8 cellular contexts compared by ENCODE assay signal in genomic region chr1:162498442-162498785, GRCh38. TPM values are rescaled to one million over a fixed set of nuclear protein-coding genes. Genes with fewer than 3 reads are reported as not detected.
DNase-seq lines count a peak whose midpoint lies in the region; ATAC-seq and TF ChIP-seq lines count a peak whose summit lies in the region.

No MANE protein-coding gene starts in this region.

- H3K4me1 ChIP-seq in hepatocyte (ENCODE audit: insufficient read depth) (no peaks in the 10 kb centered on the region), spleen (peaks cover 16 to 58% (median 42%) of the 10 kb centered on the region in 6 donors)

- peak overlapping the region; percentile 97 for H2AFZ ChIP-seq in hepatocyte

- H3K9me2 ChIP-seq in hepatocyte (replicated peaks; ENCODE audit: insufficient read depth), result no peaks in the 10 kb centered on the region

- H3K4me2 ChIP-seq in hepatocyte, result peak overlapping the region; percentile 82

- H3K4me3 ChIP-seq in WI38 (ENCODE audit: low read depth, low read length), result peak overlapping the region; percentile 80
- peak overlapping the region; percentile 86 for H3K4me3 ChIP-seq in hepatocyte
- peak overlapping the region; percentile 83 to 99 (median 94) for H3K4me3 ChIP-seq in spleen

- WGBS in hepatocyte (ENCODE audit: low lambda C conversion rate, missing lambda C conversion rate), result 6% methylated on average over 7 of the region's 7 CpGs
- 1 to 2% (median 1%) methylated on average over 7 of the region's 7 CpGs for WGBS in spleen, 5 donors

- peaks cover 51% of the 10 kb centered on the region for H3K79me2 ChIP-seq in hepatocyte

- peaks cover 17% of the 10 kb centered on the region for H4K20me1 ChIP-seq in hepatocyte (ENCODE audit: insufficient read depth, poor library complexity, severe bottlenecking)

- no peak for TF ChIP-seq POLR2A in spleen (IDR thresholded peaks at IDR 0.05)

- TF ChIP-seq CTCF in WI38 (IDR thresholded peaks at IDR 0.05; ENCODE audit: low read depth, low read length) (no peak), hepatocyte (IDR thresholded peaks at IDR 0.05; ENCODE audit: poor library complexity) (no peak), spleen (IDR thresholded peaks at IDR 0.05 in 8 of 11, conservative IDR thresholded peaks at IDR 0.05 in 3 of 11) (no peak)

- intact Hi-C loops in spleen (cut with DNase I; ENCODE audit: low total_unique reads), result no loop called here

- H3K9me3 ChIP-seq in hepatocyte (ENCODE audit: low read depth) (no peaks in the 10 kb centered on the region), spleen (no peaks in the 10 kb centered on the region)

- H3K27me3 ChIP-seq in hepatocyte (no peaks in the 10 kb centered on the region), spleen (replicated peaks in 1 of 7) (no peaks in the 10 kb centered on the region)

- ATAC-seq in GM19025 (IDR thresholded peaks at IDR 0.05; ENCODE audit: low read depth, unreplicated experiment) (peak; percentile 10), HG03342 (IDR thresholded peaks at IDR 0.05; ENCODE audit: unreplicated experiment) (peak; percentile 25)

- DNase-seq in AG08396 (ENCODE audit: low spot score) (peak; percentile 8), hepatocyte (ENCODE audit: low spot score) (peak; percentile 5), spleen (no peak), AG20443 (ENCODE audit: low spot score) (no peak)
- no peak for DNase-seq in activated CD4-positive, alpha-beta T cell treated with anti-CD3 and anti-CD28 coated beads, Interleukin-2, amount 50 U/mL, for 1 hour

- H3K27ac ChIP-seq in hepatocyte, result peak overlapping the region; percentile 97
- H3K27ac ChIP-seq in spleen, result peak overlapping the region; percentile 96 to 98 (median 97)

- H3K36me3 ChIP-seq in hepatocyte (replicated peaks; ENCODE audit: insufficient read depth, low read depth), result no peaks in the 10 kb centered on the region
- peaks cover 0 to 38% (median 33%) of the 10 kb centered on the region in 6 donors for H3K36me3 ChIP-seq in spleen

RNA-seq across cellular contexts. Expression of gene UHMK1, which starts 0.8 kb away (rescaled TPM):
- total RNA-seq in hepatocyte, result 54.6 and 55.4 TPM in 2 replicates
- polyA plus RNA-seq in hepatocyte, result 8.0 and 11.3 TPM in 2 replicates
- 10 to 100 TPM; 54.0 to 77.6 (median 65.5) TPM for total RNA-seq in spleen
- polyA plus RNA-seq in spleen, result 10 to 100 TPM; 14.8 to 23.8 (median 17.3) TPM

Comparison
In these comparisons a context has a peak if more than half of its experiments do, and no peak if none do; other contexts are left out.
1. DNase-seq: peak in AG08396 (single experiment) and hepatocyte (single experiment); none in spleen (single experiment), AG20443 (single experiment) and activated CD4-positive, alpha-beta T cell treated with anti-CD3 and anti-CD28 coated beads, Interleukin-2, amount 50 U/mL, for 1 hour (single experiment).
2. Peak in every context shown above with its lines, with median percentiles within 50 percentile points of each other: H3K4me3 ChIP-seq.